Comparison of ENCODE assay signal across 12 cellular contexts in the genomic region with DNA sequence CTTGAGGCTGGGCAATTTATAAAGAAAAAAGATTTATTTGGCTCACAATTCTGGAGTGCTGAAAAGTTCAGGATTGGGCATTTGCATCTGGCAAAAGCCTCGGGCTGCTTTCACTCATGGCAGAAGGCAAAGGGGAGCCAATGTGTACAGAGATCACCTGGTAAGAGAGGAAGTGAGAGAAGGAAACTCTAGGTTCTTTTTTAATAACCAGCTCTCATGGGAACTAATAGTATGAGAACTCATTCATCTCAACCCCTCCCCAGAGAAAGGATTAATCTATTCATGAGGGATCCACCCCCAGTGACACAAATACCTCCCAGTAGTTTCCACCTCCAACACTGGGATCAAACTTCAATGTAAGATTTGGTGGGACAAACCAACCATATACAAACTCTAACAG.
DNase-seq lines count a peak whose midpoint lies in the region; ATAC-seq, FAIRE-seq and TF ChIP-seq lines count a peak whose summit lies in the region.
"Had no signal": no experiment of that assay in that cellular context is flagged by ENCODE, and none has a peak within 500 bp of the region (broad histone marks: within the 10 kb centered on the region; RNA-seq: fewer than 3 reads in every experiment).

No MANE protein-coding gene starts in this region.

- no peaks in the 10 kb centered on the region for H3F3A ChIP-seq in PC-3 (ENCODE audit: low read length, unreplicated experiment)

- TF ChIP-seq POLR2A in GM12892 (IDR thresholded peaks at IDR 0.05; ENCODE audit: low read depth, low read length) (no peak), lower leg skin (IDR thresholded peaks at IDR 0.05) (no peak)

- WGBS in lower leg skin, 2 donors, result 67 to 75% methylated on average over 1 of the region's 1 CpG

- DNase-seq in GM12892 (ENCODE audit: insufficient read length), result no peak
- DNase-seq in PC-3, result peak; percentile 15
- no peak for DNase-seq in stimulated activated CD4-positive, alpha-beta T cell treated with anti-CD3 and anti-CD28 coated beads, Interleukin-2, amount 100 ng/mL, for 24 hours
- DNase-seq in NCI-H446 treated with DMSO at 0.1 percent for 48 hours (lab: John Stamatoyannopoulos, UW), result no peak
- DNase-seq in lower leg skin (ENCODE audit: low spot score in 2 of 2), result no peak
- DNase-seq in kidney glomerular epithelial cell (lab: John Stamatoyannopoulos, UW), result no peak
- DNase-seq: Caco-2, heart right ventricle, NCI-H2081 treated with DMSO at 0.1 percent for 48 hours had no signal

- no peaks in the 10 kb centered on the region for H3K9me2 ChIP-seq in PC-3 (replicated peaks; ENCODE audit: low read length)

- no peak overlapping the region for H3K4me2 ChIP-seq in PC-3 (ENCODE audit: low read length)

- no TSS peak for BruUV-seq in PC-3 (replicated peaks; lab: Mats Ljungman, UMichigan)

- POLR2A ChIA-PET in PC-3 (lab: Charles Lee; ENCODE audit: unreplicated experiment), result no interaction called here

- H3K27ac ChIP-seq in PC-3 (ENCODE audit: low read length), result no peak overlapping the region
- H3K27ac ChIP-seq: heart right ventricle had no signal

- H3K4me3 ChIP-seq in PC-3 (ENCODE audit: low read length), result no peak overlapping the region
- no peak overlapping the region for H3K4me3 ChIP-seq in lower leg skin (ENCODE audit: low read depth, poor library complexity, severe bottlenecking)
- H3K4me3 ChIP-seq: heart right ventricle had no signal

- peaks cover 6% of the 10 kb centered on the region; the same call in 1 of the 2 replicates for H3K4me1 ChIP-seq in PC-3 (ENCODE audit: insufficient read depth, low read length)
- H3K4me1 ChIP-seq: heart right ventricle had no signal

- no peaks in the 10 kb centered on the region for H3K36me3 ChIP-seq in PC-3 (ENCODE audit: low read depth, low read length)
- H3K36me3 ChIP-seq: heart right ventricle had no signal

- FAIRE-seq in GM12892 (lab: Jason Lieb, UNC), result peak; percentile 69

- CTCF ChIA-PET in PC-3 (lab: Charles Lee), result no interaction called here

- peak; percentile 49 for ATAC-seq in GM19468 (IDR thresholded peaks at IDR 0.05; ENCODE audit: extremely low read depth, unreplicated experiment)
- ATAC-seq in HG02981 (IDR thresholded peaks at IDR 0.05; ENCODE audit: unreplicated experiment), result peak; percentile 60
- no peak for ATAC-seq in PC-3
- ATAC-seq: heart right ventricle; natural killer cell treated with Interleukin-12 subunit alpha and Interleukin-12 subunit beta and Interleukin-15 and Interleukin-18, amount 100 ng/mL, for 72 hours had no signal

- H3K9me3 ChIP-seq in PC-3 (ENCODE audit: low read length), result no peaks in the 10 kb centered on the region
- H3K9me3 ChIP-seq: Caco-2 had no signal

- intact Hi-C loops in PC-3 (cut with micrococcal nuclease), result no loop called here
- intact Hi-C loops in lower leg skin (cut with DNase I; ENCODE audit: low total_unique reads), result no loop called here

- no peaks in the 10 kb centered on the region for H3K79me2 ChIP-seq in PC-3 (ENCODE audit: low read length)

- H3K9ac ChIP-seq in PC-3 (ENCODE audit: low read length), result no peak overlapping the region

- H3K27me3 ChIP-seq in PC-3 (ENCODE audit: low read length), result no peaks in the 10 kb centered on the region

- TF ChIP-seq CTCF in PC-3 (conservative IDR thresholded peaks at IDR 0.05; ENCODE audit: low read depth, low read length), result no peak
- TF ChIP-seq CTCF in lower leg skin (IDR thresholded peaks at IDR 0.05), result no peak

- H4K20me1 ChIP-seq in PC-3 (ENCODE audit: low read length), result no peaks in the 10 kb centered on the region

- no peak overlapping the region for H2AFZ ChIP-seq in PC-3 (ENCODE audit: low read length)
